In the genomic region with DNA sequence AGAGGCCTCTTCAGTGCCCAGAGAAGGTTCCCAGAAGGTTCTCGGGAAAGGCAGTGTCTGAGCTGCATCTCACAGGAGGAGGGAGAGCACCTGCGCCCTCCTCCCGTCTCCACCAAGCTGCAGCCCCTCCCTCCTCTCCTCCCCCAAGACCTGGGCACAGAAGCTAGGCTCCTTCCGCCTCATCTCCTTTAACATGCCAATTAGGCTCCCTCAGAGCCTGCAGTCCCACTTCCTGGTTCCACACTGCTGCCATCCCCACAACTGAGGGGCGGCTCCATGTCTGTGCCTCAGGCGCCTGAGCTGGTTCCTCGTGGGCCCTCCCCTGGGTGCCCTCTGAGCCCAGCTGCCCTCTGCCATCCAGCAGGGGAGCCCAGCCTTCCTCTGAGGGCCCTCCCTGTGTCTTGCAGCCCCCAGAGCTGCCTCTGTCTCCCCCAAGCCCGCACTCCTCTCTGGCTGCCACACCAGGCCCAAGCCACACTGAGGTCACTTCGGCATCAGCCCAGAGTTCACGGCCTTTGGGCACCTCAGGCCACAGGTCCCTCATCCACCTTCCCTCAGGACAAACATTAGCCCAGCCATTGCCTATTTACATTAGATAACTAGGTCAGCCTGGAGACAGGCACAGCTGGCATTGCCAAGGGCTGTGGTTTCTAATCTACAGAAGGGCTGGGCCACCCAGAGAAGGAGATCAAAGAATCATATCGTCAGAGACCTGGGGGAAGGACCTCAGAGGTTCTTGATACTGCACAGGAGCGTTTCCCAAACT, we compare ENCODE assay signal across 9 cellular contexts. TPM values are rescaled to one million over a fixed set of nuclear protein-coding genes. Genes with fewer than 3 reads are reported as not detected.
DNase-seq lines count a peak whose midpoint lies in the region; ATAC-seq, FAIRE-seq and TF ChIP-seq lines count a peak whose summit lies in the region.
"Had no signal": no experiment of that assay in that cellular context is flagged by ENCODE, and none has a peak within 500 bp of the region (broad histone marks: within the 10 kb centered on the region; RNA-seq: fewer than 3 reads in every experiment).

No MANE protein-coding gene starts in this region.

- no peak for FAIRE-seq in pancreas (lab: Jason Lieb, UNC)

- H3K4me1 ChIP-seq in esophagus squamous epithelium (peaks cover 8 to 59% (median 39%) of the 10 kb centered on the region in 3 donors), pancreas (peaks cover 58 to 68% (median 61%) of the 10 kb centered on the region in 3 donors)

- H3K27ac ChIP-seq in esophagus squamous epithelium (peak overlapping the region; percentile 11 to 84 (median 74)), pancreas (peak overlapping the region; percentile 83 to 95 (median 94))
- H3K27ac ChIP-seq: SJSA1 had no signal

- H3K4me3 ChIP-seq in esophagus squamous epithelium (no peak overlapping the region), pancreas (no peak overlapping the region)
- H3K4me3 ChIP-seq: SJSA1 had no signal

- ATAC-seq in pancreas (peak; percentile 64 to 78 (median 70)), GM19455 (IDR thresholded peaks at IDR 0.05; ENCODE audit: unreplicated experiment) (no peak)

- H3K36me3 ChIP-seq in esophagus squamous epithelium = no peaks in the 10 kb centered on the region
- no peaks in the 10 kb centered on the region for H3K36me3 ChIP-seq in pancreas
- H3K36me3 ChIP-seq: SJSA1 had no signal

- no peak for TF ChIP-seq CTCF in esophagus squamous epithelium (IDR thresholded peaks at IDR 0.05)
- no peak for TF ChIP-seq CTCF in pancreas (IDR thresholded peaks at IDR 0.05)

- WGBS in esophagus squamous epithelium, 2 donors = 42 to 71% methylated on average over 2 to 9 of the region's 12 CpGs
- WGBS in pancreas, 2 donors = 26 to 28% methylated on average over 11 to 12 of the region's 12 CpGs

- DNase-seq in DMS53 (lab: John Stamatoyannopoulos, UW) (peak; percentile 65), NCI-H2227 (lab: John Stamatoyannopoulos, UW; ENCODE audit: unreplicated experiment) (peak; percentile 55), esophagus squamous epithelium (lab: John Stamatoyannopoulos, UW) (no peak), pancreas (peak; percentile 70 to 88 (median 80)), Kasumi-1 (lab: John Stamatoyannopoulos, UW) (no peak), D341Med (ENCODE audit: low spot score) (no peak), NCI-H2107 (lab: John Stamatoyannopoulos, UW) (no peak)

- intact Hi-C loops in esophagus squamous epithelium (cut with DNase I) = no loop called here
- intact Hi-C loops in pancreas (cut with DNase I) = no loop called here

- TF ChIP-seq POLR2A in esophagus squamous epithelium (IDR thresholded peaks at IDR 0.05) = no peak

- H3K9me3 ChIP-seq in esophagus squamous epithelium = no peaks in the 10 kb centered on the region
- H3K9me3 ChIP-seq in pancreas = no peaks in the 10 kb centered on the region
- H3K9me3 ChIP-seq: SJSA1 had no signal

- H3K27me3 ChIP-seq in esophagus squamous epithelium (no peaks in the 10 kb centered on the region), pancreas (no peaks in the 10 kb centered on the region)
- H3K27me3 ChIP-seq: SJSA1 had no signal

RNA-seq across cellular contexts. Expression of gene KCNK3, which starts 28.9 kb away (rescaled TPM):
- total RNA-seq in esophagus squamous epithelium (1 to 10 TPM in 1 of 4 donors, under 1 TPM in 3; 0.66 to 1.6 (median 0.84) TPM), pancreas (10 to 100 TPM; 23.6 to 46.4 (median 31.4) TPM)
- 1 to 10 TPM; 7.5 to 9.0 TPM for polyA plus RNA-seq in pancreas
- total RNA-seq: SJSA1 had no signal

RNA-seq across cellular contexts. Expression of gene SLC35F6, which starts 42.6 kb away (rescaled TPM):
- total RNA-seq in esophagus squamous epithelium (10 to 100 TPM; 39.6 to 61.4 (median 48.0) TPM), pancreas (10 to 100 TPM; 10.1 to 21.9 (median 12.1) TPM)
- 1 to 10 TPM; 9.3 to 9.9 TPM for polyA plus RNA-seq in pancreas

Comparison
In these comparisons a context has a peak if more than half of its experiments do, and no peak if none do; other contexts are left out.
1. DNase-seq: peak in DMS53 (single experiment), NCI-H2227 (single experiment) and pancreas (6 of 6); none in esophagus squamous epithelium (single experiment), Kasumi-1 (0 of 2), D341Med (single experiment) and NCI-H2107 (single experiment).
2. RNA of gene KCNK3, which starts 28.9 kb away (total RNA-seq): 23.6 to 46.4 TPM in pancreas; 0.66 to 1.6 TPM in esophagus squamous epithelium; every median in the first group is over 4 times any median in the second.